Comparison of ENCODE assay signal across 1 cellular context in the genomic region with DNA sequence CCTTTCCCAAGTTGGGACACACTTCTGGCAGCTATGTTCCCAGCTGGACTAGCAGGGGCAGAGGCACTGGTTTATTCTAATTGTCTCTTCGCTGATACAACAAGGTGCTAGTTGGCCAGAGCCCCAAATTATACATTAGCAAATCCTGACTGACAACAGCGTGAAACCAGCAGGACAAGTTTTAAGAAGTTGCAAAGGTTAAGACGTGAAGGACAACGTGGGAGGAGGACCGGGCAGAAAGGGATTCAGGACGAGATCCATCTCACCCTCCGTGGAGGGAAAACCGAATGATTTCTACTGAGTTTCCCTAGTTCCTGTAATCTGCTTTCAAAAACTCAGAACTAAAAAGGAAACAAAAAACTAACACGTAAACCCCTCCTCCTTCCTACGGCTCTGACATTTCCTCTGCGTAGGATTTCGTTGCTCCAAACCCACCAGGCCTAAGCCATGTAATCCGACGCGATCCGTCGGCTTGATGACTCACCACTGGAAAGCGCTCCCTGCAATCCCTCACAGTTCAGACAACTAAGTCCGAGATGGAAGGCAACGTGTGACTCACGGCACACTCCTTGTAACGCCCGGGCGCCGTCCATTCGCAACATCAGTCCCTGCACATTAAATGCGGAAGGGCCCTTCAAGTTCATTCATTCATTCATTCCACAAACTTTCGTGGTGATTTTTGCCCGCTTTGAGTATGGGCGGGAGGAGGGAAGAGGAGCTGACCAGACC.
TF ChIP-seq lines count a peak whose summit lies in the region.

No MANE protein-coding gene starts in this region.

TF ChIP-seq in endothelial cell of umbilical vein, 7 proteins besides CTCF, POLR2A, EP300 and RAD21 (continued from another document):
- TF ChIP-seq, protein P1, sequence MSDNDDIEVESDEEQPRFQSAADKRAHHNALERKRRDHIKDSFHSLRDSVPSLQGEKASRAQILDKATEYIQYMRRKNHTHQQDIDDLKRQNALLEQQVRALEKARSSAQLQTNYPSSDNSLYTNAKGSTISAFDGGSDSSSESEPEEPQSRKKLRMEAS (IDR thresholded peaks at IDR 0.05; ENCODE audit: insufficient read depth, insufficient read length) = no peak
- peak; percentile 99 for TF ChIP-seq JUN (IDR thresholded peaks at IDR 0.05; ENCODE audit: borderline replicate concordance, insufficient read depth, insufficient read length, low read depth)
- TF ChIP-seq MYC (IDR thresholded peaks at IDR 0.05; ENCODE audit: low read depth, low read length) = peak; percentile 53
- TF ChIP-seq POLR2AphosphoS5 (IDR thresholded peaks at IDR 0.05; ENCODE audit: insufficient read depth, low read depth, low read length) = peak; percentile 85
- no peak for TF ChIP-seq EZH2 (IDR thresholded peaks at IDR 0.05; ENCODE audit: borderline replicate concordance, low read depth, low read length, severe bottlenecking)
- peak; percentile 99 for TF ChIP-seq FOS (IDR thresholded peaks at IDR 0.05; ENCODE audit: borderline replicate concordance, insufficient read depth, low read length)
